In genomic region chr1:31700468-31701136, GRCh38 we compare ENCODE assay signal across 9 cellular contexts. TPM values are rescaled to one million over a fixed set of nuclear protein-coding genes. Genes with fewer than 3 reads are reported as not detected.
A peak's percentile ranks its signal among the peaks of the same experiment; 100 is the strongest.
DNase-seq lines count a peak whose midpoint lies in the region; ATAC-seq, FAIRE-seq and TF ChIP-seq lines count a peak whose summit lies in the region.
"Had no signal": no experiment of that assay in that cellular context is flagged by ENCODE, and none has a peak within 500 bp of the region (broad histone marks: within the 10 kb centered on the region; RNA-seq: fewer than 3 reads in every experiment).

No MANE protein-coding gene starts in this region.

- intact Hi-C loops in pancreas (cut with DNase I): no loop called here

- FAIRE-seq in astrocyte (lab: Jason Lieb, UNC): peak; percentile 86
- FAIRE-seq in pancreas (lab: Jason Lieb, UNC): no peak

- TF ChIP-seq CTCF in SK-N-SH (IDR thresholded peaks at IDR 0.05) (no peak), astrocyte (IDR thresholded peaks at IDR 0.05; ENCODE audit: insufficient read depth, low read depth, low read length) (no peak), mesothelial cell of epicardium (IDR thresholded peaks at IDR 0.05; ENCODE audit: unreplicated experiment) (no peak), upper lobe of left lung (IDR thresholded peaks at IDR 0.05) (no peak), pancreas (IDR thresholded peaks at IDR 0.05) (no peak)

- H3K9me3 ChIP-seq in SK-N-SH: no peaks in the 10 kb centered on the region
- H3K9me3 ChIP-seq in astrocyte (ENCODE audit: insufficient read depth, low read depth, low read length): no peaks in the 10 kb centered on the region
- no peaks in the 10 kb centered on the region for H3K9me3 ChIP-seq in upper lobe of left lung
- no peaks in the 10 kb centered on the region for H3K9me3 ChIP-seq in pancreas

- ATAC-seq in SK-N-SH treated with all-trans-retinoic acid at 6 μM for 48 hours (no peak), upper lobe of left lung (ENCODE audit: low FRiP score in 2 of 2) (no peak), pancreas (no peak)
- ATAC-seq in activated T-cell treated with anti-CD3 and anti-CD28 coated beads, Interleukin-2, amount 50 U/mL, for 72 hours (replicated peaks in 1 of 2): no peak

- peak overlapping the region; percentile 61 for H3K4me3 Mint-ChIP-seq in astrocyte (ENCODE audit: unreplicated experiment)
- peak overlapping the region; percentile 73 for H3K4me3 Mint-ChIP-seq in mesothelial cell of epicardium
- H3K4me3 Mint-ChIP-seq in activated T-cell treated with anti-CD3 and anti-CD28 coated beads, Interleukin-2, amount 50 U/mL, for 72 hours: no peak overlapping the region
- H3K4me3 Mint-ChIP-seq: CD4-positive, alpha-beta T cell had no signal

- TF ChIP-seq EP300 in SK-N-SH (IDR thresholded peaks at IDR 0.05; ENCODE audit: borderline replicate concordance in 1 of 2, low read depth in 1 of 2, low read length in 1 of 2) (no peak), upper lobe of left lung (IDR thresholded peaks at IDR 0.05) (no peak)

- H3K4me2 ChIP-seq in SK-N-SH: peak overlapping the region; percentile 57
- H3K4me2 ChIP-seq in astrocyte (ENCODE audit: low read length): peak overlapping the region; percentile 92

- H3K4me3 ChIP-seq in SK-N-SH (ENCODE audit: low read depth in 2 of 2, low read length in 1 of 2) (no peak overlapping the region; a peak in 1 of 4 replicates), astrocyte (ENCODE audit: insufficient read depth, low read depth, low read length) (no peak overlapping the region), upper lobe of left lung (no peak overlapping the region), pancreas (no peak overlapping the region)

- no peaks in the 10 kb centered on the region for H3K27me3 Mint-ChIP-seq in astrocyte (ENCODE audit: low read depth, unreplicated experiment)
- H3K27me3 Mint-ChIP-seq in mesothelial cell of epicardium (ENCODE audit: low read depth): no peaks in the 10 kb centered on the region
- H3K27me3 Mint-ChIP-seq in activated T-cell treated with anti-CD3 and anti-CD28 coated beads, Interleukin-2, amount 50 U/mL, for 72 hours (ENCODE audit: low read depth): peaks cover 16% of the 10 kb centered on the region

- H2AFZ ChIP-seq in SK-N-SH (ENCODE audit: low read depth) (no peak overlapping the region), astrocyte (ENCODE audit: low read depth, low read length) (no peak overlapping the region)

- H3K4me1 Mint-ChIP-seq in astrocyte (ENCODE audit: low read depth, unreplicated experiment) (peaks cover 46% of the 10 kb centered on the region), mesothelial cell of epicardium (peaks cover 60% of the 10 kb centered on the region)
- peaks cover 39% of the 10 kb centered on the region for H3K4me1 Mint-ChIP-seq in activated T-cell treated with anti-CD3 and anti-CD28 coated beads, Interleukin-2, amount 50 U/mL, for 72 hours (ENCODE audit: low read depth)

- no peaks in the 10 kb centered on the region for H4K20me1 ChIP-seq in SK-N-SH (ENCODE audit: insufficient read depth)
- no peaks in the 10 kb centered on the region for H4K20me1 ChIP-seq in astrocyte (ENCODE audit: insufficient read depth, low read length)

- peaks cover 37% of the 10 kb centered on the region for H3F3A ChIP-seq in SK-N-SH (replicated peaks; ENCODE audit: insufficient read depth)

- peak overlapping the region; percentile 76 to 84 for H3K27ac ChIP-seq in SK-N-SH (ENCODE audit: low read depth in 2 of 2, low read length in 1 of 2)
- peak overlapping the region; percentile 84 for H3K27ac ChIP-seq in astrocyte (ENCODE audit: low read depth, low read length)
- peak overlapping the region in 3 of 4 donors; percentile 1 to 48 (median 21) for H3K27ac ChIP-seq in upper lobe of left lung
- peak overlapping the region in 2 of 4 donors; percentile 46 to 52 for H3K27ac ChIP-seq in pancreas

- peak overlapping the region; percentile 10; the same call in 1 of the 2 replicates for H3K9ac ChIP-seq in SK-N-SH
- peak overlapping the region; percentile 61 for H3K9ac ChIP-seq in astrocyte (ENCODE audit: low read length)

- WGBS in SK-N-SH (ENCODE audit: low lambda C conversion rate): 62% methylated on average over 7 of the region's 7 CpGs
- 70 to 81% methylated on average over 7 of the region's 7 CpGs for WGBS in upper lobe of left lung, 2 donors
- WGBS in pancreas, 2 donors: 62 to 63% methylated on average over 7 of the region's 7 CpGs

- H3K79me2 ChIP-seq in SK-N-SH (ENCODE audit: insufficient read depth): no peaks in the 10 kb centered on the region
- H3K79me2 ChIP-seq in astrocyte (ENCODE audit: insufficient read depth, low read length): peaks cover 32% of the 10 kb centered on the region

- H3K9me3 Mint-ChIP-seq in astrocyte (ENCODE audit: unreplicated experiment): no peaks in the 10 kb centered on the region
- no peaks in the 10 kb centered on the region for H3K9me3 Mint-ChIP-seq in mesothelial cell of epicardium
- H3K9me3 Mint-ChIP-seq in activated T-cell treated with anti-CD3 and anti-CD28 coated beads, Interleukin-2, amount 50 U/mL, for 72 hours: no peaks in the 10 kb centered on the region
- H3K9me3 Mint-ChIP-seq: CD4-positive, alpha-beta T cell had no signal

- H3K36me3 ChIP-seq in SK-N-SH (replicated peaks in 1 of 2; ENCODE audit: control insufficient read depth in 1 of 2, insufficient read depth in 2 of 2, low read length in 1 of 2) (no peaks in the 10 kb centered on the region), astrocyte (ENCODE audit: insufficient read depth, low read length) (peaks cover 10% of the 10 kb centered on the region), upper lobe of left lung (no peaks in the 10 kb centered on the region), pancreas (no peaks in the 10 kb centered on the region)

- CTCF ChIA-PET in SK-N-SH (lab: Yijun Ruan, JAX): interaction anchor here (0.6 to 10.2 kb wide), 15 partner anchors 13 to 88 kb away, joined by 3 to 116 read pairs (median 4); no protein-coding TSS in a partner anchor

- TF ChIP-seq RAD21 in SK-N-SH (IDR thresholded peaks at IDR 0.05; ENCODE audit: low read length): no peak; the same call in 1 of the 2 replicates

- peak overlapping the region; percentile 87 for H3K27ac Mint-ChIP-seq in astrocyte (ENCODE audit: unreplicated experiment)
- peak overlapping the region; percentile 96 for H3K27ac Mint-ChIP-seq in mesothelial cell of epicardium
- no peak overlapping the region for H3K27ac Mint-ChIP-seq in activated T-cell treated with anti-CD3 and anti-CD28 coated beads, Interleukin-2, amount 50 U/mL, for 72 hours
- H3K27ac Mint-ChIP-seq: CD4-positive, alpha-beta T cell had no signal

- H3K9me2 ChIP-seq in SK-N-SH: no peaks in the 10 kb centered on the region

- H3K4me1 ChIP-seq in SK-N-SH (ENCODE audit: control insufficient read depth in 1 of 2, insufficient read depth in 2 of 2, low read depth in 1 of 2, low read length in 1 of 2) (peaks cover 37 to 70% of the 10 kb centered on the region in 2 experiments), astrocyte (ENCODE audit: insufficient read depth, low read length) (peaks cover 55% of the 10 kb centered on the region), upper lobe of left lung (peaks cover 22 to 32% (median 24%) of the 10 kb centered on the region in 4 donors), pancreas (peaks cover 8 to 23% (median 9%) of the 10 kb centered on the region in 3 donors)

- H3K27me3 ChIP-seq in SK-N-SH (ENCODE audit: insufficient read depth) (no peaks in the 10 kb centered on the region), astrocyte (ENCODE audit: insufficient read depth, low read length) (no peaks in the 10 kb centered on the region), upper lobe of left lung (peaks cover 0 to 13% (median 5%) of the 10 kb centered on the region in 4 donors), pancreas (no peaks in the 10 kb centered on the region)

- no peak for TF ChIP-seq POLR2A in upper lobe of left lung (IDR thresholded peaks at IDR 0.05)

- peaks cover 19% of the 10 kb centered on the region for H3K36me3 Mint-ChIP-seq in astrocyte (ENCODE audit: low read depth, unreplicated experiment)
- H3K36me3 Mint-ChIP-seq in mesothelial cell of epicardium: peaks cover 22% of the 10 kb centered on the region
- no peaks in the 10 kb centered on the region for H3K36me3 Mint-ChIP-seq in activated T-cell treated with anti-CD3 and anti-CD28 coated beads, Interleukin-2, amount 50 U/mL, for 72 hours (ENCODE audit: insufficient read depth in 2 of 2)

- POLR2A ChIA-PET in SK-N-SH (lab: Yijun Ruan, JAX): interaction anchor here (1.4 to 2.1 kb wide), 2 partner anchors 15 to 82 kb away, joined by 5 to 6 read pairs; no protein-coding TSS in a partner anchor

- DNase-seq in SK-N-SH: no peak
- DNase-seq in astrocyte (ENCODE audit: low read depth): no peak
- no peak for DNase-seq in mesothelial cell of epicardium (ENCODE audit: low spot score in 2 of 2, unreplicated experiment in 2 of 2)
- no peak for DNase-seq in upper lobe of left lung
- DNase-seq in activated T-cell treated with anti-CD3 and anti-CD28 coated beads, Interleukin-2, amount 50 U/mL, for 72 hours: no peak
- DNase-seq in pancreas: no peak
- DNase-seq in kidney tubule cell (ENCODE audit: low spot score): no peak

TF ChIP-seq in SK-N-SH, 30 proteins besides CTCF, POLR2A, EP300 and RAD21 (continues in another document):
- TF ChIP-seq EZH2phosphoT487 (IDR thresholded peaks at IDR 0.05; ENCODE audit: borderline replicate concordance, low read depth) (no peak), ELF1 (IDR thresholded peaks at IDR 0.05) (no peak)

TF ChIP-seq in SK-N-SH treated with all-trans-retinoic acid at 6 μM for 48 hours, 23 proteins besides CTCF, POLR2A, EP300 and RAD21 (continues in another document):
- no peak for TF ChIP-seq OSR1 (CRISPR knock-in tag; IDR thresholded peaks at IDR 0.05)

RNA-seq across cellular contexts. Expression of gene COL16A1, which starts 3.2 kb away (rescaled TPM):
- polyA plus RNA-seq in SK-N-SH (2012; rRNA removed) (9.0 and 10.4 TPM in 2 replicates), pancreas (10 to 100 TPM; 15.1 to 19.3 TPM)
- 3.0 and 3.8 TPM in 2 replicates for polyA plus RNA-seq in SK-N-SH (2012; cell fraction: cytosol; rRNA removed)
- polyA plus RNA-seq in SK-N-SH (2012; cell fraction: nucleus; rRNA removed): 38.2 and 47.3 TPM in 2 replicates
- total RNA-seq in astrocyte (42.9 and 56.5 TPM in 2 replicates), mesothelial cell of epicardium (365 to 389 TPM (median 380 TPM) in 3 replicates), upper lobe of left lung (100 to 1,000 TPM in 1 of 6 donors, 10 to 100 TPM in 5; 15.2 to 103 (median 40.7) TPM), pancreas (10 to 100 TPM in 3 of 6 donors, 1 to 10 TPM in 3; 3.3 to 26.7 (median 8.0) TPM)
- under 1 TPM; 0.49 to 0.82 TPM for total RNA-seq in activated T-cell treated with anti-CD3 and anti-CD28 coated beads, Interleukin-2, amount 50 U/mL, for 72 hours
- total RNA-seq: CD4-positive, alpha-beta T cell had no signal

RNA-seq across cellular contexts. Expression of gene PEF1, which starts 55.9 kb away (rescaled TPM):
- polyA plus RNA-seq in SK-N-SH (2012; rRNA removed) (51.9 and 63.4 TPM in 2 replicates), pancreas (10 to 100 TPM; 27.0 to 47.3 TPM)
- 37.2 and 46.8 TPM in 2 replicates for polyA plus RNA-seq in SK-N-SH (2012; cell fraction: cytosol; rRNA removed)
- 54.1 and 56.9 TPM in 2 replicates for polyA plus RNA-seq in SK-N-SH (2012; cell fraction: nucleus; rRNA removed)
- total RNA-seq in astrocyte (56.3 and 57.9 TPM in 2 replicates), mesothelial cell of epicardium (42.6 to 43.8 TPM (median 43.8 TPM) in 3 replicates), upper lobe of left lung (100 to 1,000 TPM in 1 of 6 donors, 10 to 100 TPM in 5; 52.4 to 135 (median 77.4) TPM), pancreas (10 to 100 TPM; 14.5 to 27.2 (median 17.5) TPM)
- 10 to 100 TPM; 55.1 to 63.1 TPM for total RNA-seq in activated T-cell treated with anti-CD3 and anti-CD28 coated beads, Interleukin-2, amount 50 U/mL, for 72 hours

Comparison
In these comparisons a context has a peak if more than half of its experiments do, and no peak if none do; other contexts are left out.
1. H3K4me3 Mint-ChIP-seq: peak in astrocyte (single experiment) and mesothelial cell of epicardium (single experiment); none in activated T-cell treated with anti-CD3 and anti-CD28 coated beads, Interleukin-2, amount 50 U/mL, for 72 hours (0 of 2).